In genomic region chr11:82900277-82901164, GRCh38 we compare ENCODE assay signal across 8 cellular contexts. TPM values are rescaled to one million over a fixed set of nuclear protein-coding genes. Genes with fewer than 3 reads are reported as not detected.
A peak's percentile ranks its signal among the peaks of the same experiment; 100 is the strongest.
DNase-seq lines count a peak whose midpoint lies in the region; ATAC-seq and TF ChIP-seq lines count a peak whose summit lies in the region.

PRCP (minus strand) TSS chr11:82900430; CDS start chr11:82900402, 28 bp downstream.

- H3K9me3 ChIP-seq in left lung: no peaks in the 10 kb centered on the region

- CTCF ChIA-PET in BJ (lab: Yijun Ruan, JAX): interaction anchor here (0.8 to 4.4 kb wide), 13 partner anchors 9 to 919 kb away, joined by 3 to 29 read pairs (median 6); no protein-coding TSS in a partner anchor

- H3K27ac ChIP-seq in left lung: peak within 1 kb of the TSS; percentile 79 to 98

- ATAC-seq in HG03460 (IDR thresholded peaks at IDR 0.05; ENCODE audit: unreplicated experiment): peak; percentile 77
- ATAC-seq in left lung: peak; percentile 96

- no peaks in the 10 kb centered on the region for H3K27me3 Mint-ChIP-seq in dendritic cell treated with granulocyte-macrophage colony-stimulating factor and Interleukin-4, amounts not matched to agents 40 ng/mL and 50 ng/mL, for 4 days

- H3K27me3 ChIP-seq in BJ (ENCODE audit: control insufficient read depth, insufficient read depth, low read length) (no peaks in the 10 kb centered on the region), left lung (no peaks in the 10 kb centered on the region)

- TF ChIP-seq CTCF in BJ (IDR thresholded peaks at IDR 0.05; ENCODE audit: insufficient read depth, low read depth, low read length): no peak
- TF ChIP-seq CTCF in left lung (IDR thresholded peaks at IDR 0.05): no peak

- peak within 1 kb of the TSS; percentile 100 for H3K27ac Mint-ChIP-seq in dendritic cell treated with granulocyte-macrophage colony-stimulating factor and Interleukin-4, amounts not matched to agents 40 ng/mL and 50 ng/mL, for 4 days

- peak within 1 kb of the TSS; percentile 62 for H3K4me3 ChIP-seq in BJ (ENCODE audit: low read depth, low read length)
- peak within 1 kb of the TSS; percentile 61 to 68 for H3K4me3 ChIP-seq in left lung

- no peaks in the 10 kb centered on the region for H3K9me3 Mint-ChIP-seq in dendritic cell treated with granulocyte-macrophage colony-stimulating factor and Interleukin-4, amounts not matched to agents 40 ng/mL and 50 ng/mL, for 4 days

- peak within 1 kb of the TSS; percentile 100 for H3K4me3 Mint-ChIP-seq in dendritic cell treated with granulocyte-macrophage colony-stimulating factor and Interleukin-4, amounts not matched to agents 40 ng/mL and 50 ng/mL, for 4 days

- H3K36me3 Mint-ChIP-seq in dendritic cell treated with granulocyte-macrophage colony-stimulating factor and Interleukin-4, amounts not matched to agents 40 ng/mL and 50 ng/mL, for 4 days (ENCODE audit: low read depth): peaks cover 34% of the 10 kb centered on the region

- H3K36me3 ChIP-seq in BJ (ENCODE audit: control insufficient read depth, insufficient read depth, low read length) (no peaks in the 10 kb centered on the region), left lung (no peaks in the 10 kb centered on the region)

- H3K4me1 ChIP-seq in left lung: peaks cover 9 to 55% of the 10 kb centered on the region in 2 donors

- DNase-seq in BJ (ENCODE audit: low read depth) (peak; percentile 54), GM19240 (ENCODE audit: insufficient read length, low spot score) (peak; percentile 69), NCI-H526 treated with DMSO at 0.1 percent for 48 hours (lab: John Stamatoyannopoulos, UW) (peak; percentile 94), left lung (peak; percentile 98 to 99)
- DNase-seq in activated CD4-positive, alpha-beta T cell treated with anti-CD3 and anti-CD28 coated beads, Interleukin-2, amount 50 U/mL, for 1 hour: peak; percentile 94
- DNase-seq in stimulated activated CD4-positive, alpha-beta T cell treated with anti-CD3 and anti-CD28 coated beads, Interleukin-2, amount 100 ng/mL, for 48 hours: peak; percentile 85 to 91

- intact Hi-C loops in dendritic cell treated with granulocyte-macrophage colony-stimulating factor and Interleukin-4, amounts not matched to agents 40 ng/mL and 50 ng/mL, for 4 days (cut with micrococcal nuclease): loop anchor here (1.0 to 2.0 kb wide), 6 partner anchors 33 to 385 kb away; partner anchors contain the start of gene RAB30
- intact Hi-C loops in left lung (cut with DNase I): loop anchor here in 1 of 2 donors (10.0 kb wide), 1 partner anchor 354 kb away; no protein-coding TSS in a partner anchor

- peaks cover 63% of the 10 kb centered on the region for H3K4me1 Mint-ChIP-seq in dendritic cell treated with granulocyte-macrophage colony-stimulating factor and Interleukin-4, amounts not matched to agents 40 ng/mL and 50 ng/mL, for 4 days (ENCODE audit: low read depth)

- POLR2A ChIA-PET in BJ (lab: Charles Lee): interaction anchor here (0.6 to 1.0 kb wide), 3 partner anchors 171 to 385 kb away, joined by 3 to 6 read pairs (median 4); partner anchors contain the start of genes CCDC90B, PCF11 and RAB30

RNA-seq across cellular contexts. Expression of gene PRCP, which starts in this region (rescaled TPM):
- polyA plus RNA-seq in BJ (2011; rRNA removed): 62.0 and 127 TPM in 2 replicates
- 17.5 and 21.2 TPM in 2 replicates for polyA minus RNA-seq in BJ (2011; rRNA and poly(A)+ RNA removed)
- 10 to 100 TPM; 82.4 to 88.0 TPM for total RNA-seq in left lung

Comparison
In these comparisons a context has a peak if more than half of its experiments do, and no peak if none do; other contexts are left out.
1. Peak in every context shown above with its lines: DNase-seq, ATAC-seq, H3K4me3 ChIP-seq and H3K27ac ChIP-seq.